ENCODE assay signal across 12 cellular contexts in the genomic region with DNA sequence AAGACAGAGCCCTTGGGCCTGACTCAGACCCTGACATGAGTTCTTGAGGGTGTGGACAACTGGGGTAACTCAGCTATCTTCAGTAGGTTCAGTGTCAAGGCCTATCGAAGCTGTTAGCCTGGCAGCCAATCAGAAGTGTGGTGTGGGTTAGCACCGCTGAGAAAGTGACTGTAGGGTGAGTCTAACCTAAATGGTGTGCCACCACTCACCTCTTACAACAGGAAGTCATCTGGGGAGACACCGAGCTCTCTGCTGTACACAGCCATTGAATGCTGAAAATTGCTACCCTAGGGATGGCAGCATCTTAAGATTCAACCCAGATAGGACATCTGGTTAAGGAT. TPM values are rescaled to one million over a fixed set of nuclear protein-coding genes. Genes with fewer than 3 reads are reported as not detected.
DNase-seq lines count a peak whose midpoint lies in the region; ATAC-seq, FAIRE-seq and TF ChIP-seq lines count a peak whose summit lies in the region.
"Had no signal": no experiment of that assay in that cellular context is flagged by ENCODE, and none has a peak within 500 bp of the region (broad histone marks: within the 10 kb centered on the region; RNA-seq: fewer than 3 reads in every experiment).

No MANE protein-coding gene starts in this region.

- no peaks in the 10 kb centered on the region for H3K27me3 Mint-ChIP-seq in naive thymus-derived CD4-positive, alpha-beta T cell

- intact Hi-C loops in naive thymus-derived CD4-positive, alpha-beta T cell (cut with micrococcal nuclease), result loop anchor here (1.0 to 2.0 kb wide), 5 partner anchors 8 to 61 kb away; a partner anchor contains a TSS

- no peaks in the 10 kb centered on the region for H3K9me3 ChIP-seq in naive thymus-derived CD4-positive, alpha-beta T cell (ENCODE audit: control insufficient read depth in 2 of 3, low read length in 3 of 3)

- H3K4me3 Mint-ChIP-seq in naive thymus-derived CD4-positive, alpha-beta T cell, result peak overlapping the region; percentile 5 to 82 (median 72)

- CTCF ChIA-PET in naive thymus-derived CD4-positive, alpha-beta T cell (lab: Charles Lee), result interaction anchor here (0.6 to 20.4 kb wide), 15 partner anchors 9 to 887 kb away, joined by 3 to 424 read pairs (median 3); a partner anchor contains a TSS

- peaks cover 0 to 5% (median 0%) of the 10 kb centered on the region in 5 donors for H3K36me3 Mint-ChIP-seq in naive thymus-derived CD4-positive, alpha-beta T cell

- peak overlapping the region; percentile 86 to 98 (median 92) for H3K27ac Mint-ChIP-seq in naive thymus-derived CD4-positive, alpha-beta T cell

- DNase-seq in activated CD4-positive, CD25-positive, alpha-beta regulatory T cell treated with anti-CD3 and anti-CD28 coated beads, Interleukin-2, amount 50 U/mL, for 16 hours (ENCODE audit: low read depth, low spot score), result peak; percentile 56
- DNase-seq in activated T-helper 1 cell treated with Interleukin-2 at 50 U/mL for 16 hours (ENCODE audit: low read depth) (peak; percentile 56), mesenteric fat pad (ENCODE audit: low spot score) (no peak), GM12892 (ENCODE audit: insufficient read length) (no peak), COLO668 (lab: John Stamatoyannopoulos, UW; ENCODE audit: unreplicated experiment) (no peak), D341Med (ENCODE audit: low spot score) (no peak)
- DNase-seq in naive thymus-derived CD4-positive, alpha-beta T cell, result peak; percentile 44 to 87 (median 80)
- DNase-seq in stimulated activated naive CD4-positive, alpha-beta T cell treated with Interleukin-2 at 50 U/mL for 16 hours (lab: John Stamatoyannopoulos, UW), result peak; percentile 74
- DNase-seq: HCEC 1CT, hypothalamus, MM.1S had no signal

- ATAC-seq in naive thymus-derived CD4-positive, alpha-beta T cell, result peak; percentile 93

- H3K4me1 Mint-ChIP-seq in naive thymus-derived CD4-positive, alpha-beta T cell, result peaks cover 46 to 71% (median 54%) of the 10 kb centered on the region in 7 donors

- FAIRE-seq in GM12892 (lab: Jason Lieb, UNC), result no peak

- peak overlapping the region; percentile 69 for H3K27ac ChIP-seq in naive thymus-derived CD4-positive, alpha-beta T cell (ENCODE audit: low read depth, low read length)

- TF ChIP-seq POLR2A in GM12892 (IDR thresholded peaks at IDR 0.05; ENCODE audit: low read depth, low read length), result no peak

- no peaks in the 10 kb centered on the region for H3K36me3 ChIP-seq in naive thymus-derived CD4-positive, alpha-beta T cell (ENCODE audit: control insufficient read depth in 2 of 3, insufficient read depth in 3 of 3, low read length in 3 of 3)

- H3K27me3 ChIP-seq in naive thymus-derived CD4-positive, alpha-beta T cell (ENCODE audit: control insufficient read depth in 2 of 2, insufficient read depth in 2 of 2, low read length in 2 of 2), result no peaks in the 10 kb centered on the region

- POLR2A ChIA-PET in naive thymus-derived CD4-positive, alpha-beta T cell (lab: Charles Lee), result interaction anchor here (0.9 to 22.2 kb wide), 4 partner anchors 22 to 89 kb away, joined by 3 to 722 read pairs (median 4); a partner anchor contains a TSS

- peak overlapping the region; percentile 9 for H3K4me3 ChIP-seq in naive thymus-derived CD4-positive, alpha-beta T cell (ENCODE audit: low read length)
- H3K4me3 ChIP-seq: skin epidermis had no signal

- H3K9me3 Mint-ChIP-seq in naive thymus-derived CD4-positive, alpha-beta T cell, result no peaks in the 10 kb centered on the region

- peaks cover 51% of the 10 kb centered on the region in 2 donors for H3K4me1 ChIP-seq in naive thymus-derived CD4-positive, alpha-beta T cell (ENCODE audit: control insufficient read depth in 2 of 2, insufficient read depth in 2 of 2, low read length in 2 of 2)

RNA-seq across cellular contexts. Expression of a gene that starts 44.6 kb away (rescaled TPM):
- total RNA-seq in naive thymus-derived CD4-positive, alpha-beta T cell, result 100 to 1,000 TPM; 155 to 240 (median 218) TPM
- polyA plus RNA-seq in naive thymus-derived CD4-positive, alpha-beta T cell, result 100 to 1,000 TPM; 299 to 416 TPM
- total RNA-seq in mesenteric fat pad, result 11.4 TPM
- polyA plus RNA-seq in GM12892 (2012; ENCODE audit: missing spikeins), result 43.0 TPM

Comparison
In these comparisons a context has a peak if more than half of its experiments do, and no peak if none do; other contexts are left out.
1. DNase-seq: peak in activated CD4-positive, CD25-positive, alpha-beta regulatory T cell treated with anti-CD3 and anti-CD28 coated beads, Interleukin-2, amount 50 U/mL, for 16 hours (single experiment), activated T-helper 1 cell treated with Interleukin-2 at 50 U/mL for 16 hours (single experiment), naive thymus-derived CD4-positive, alpha-beta T cell (9 of 9) and stimulated activated naive CD4-positive, alpha-beta T cell treated with Interleukin-2 at 50 U/mL for 16 hours (single experiment); none in mesenteric fat pad (single experiment), GM12892 (single experiment), COLO668 (single experiment) and D341Med (single experiment).
2. RNA of a gene that starts 44.6 kb away (total RNA-seq): 155 to 240 TPM in naive thymus-derived CD4-positive, alpha-beta T cell; 11.4 TPM in mesenteric fat pad (single experiment); every median in the first group is over 10 times any median in the second.